In the genomic region with DNA sequence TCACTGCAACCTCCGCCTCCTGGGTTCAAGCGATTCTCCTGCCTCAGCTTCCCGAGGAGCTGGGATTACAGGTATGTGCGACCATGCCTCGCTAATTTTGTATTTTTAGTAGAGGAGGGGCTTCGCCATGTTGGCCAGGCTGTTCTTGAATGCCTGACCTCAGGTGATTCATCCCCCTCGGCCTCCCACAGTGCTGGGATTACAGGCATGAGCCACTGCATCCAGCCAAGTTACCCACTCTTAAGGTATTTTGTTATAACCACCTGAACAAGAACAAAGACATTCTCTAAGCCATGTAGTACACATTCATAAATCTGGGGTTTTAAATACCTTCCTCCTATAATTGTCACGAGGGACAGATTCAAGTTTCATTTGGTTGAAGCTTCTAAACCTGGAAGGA, we compare ENCODE assay signal across 21 cellular contexts. TPM values are rescaled to one million over a fixed set of nuclear protein-coding genes. Genes with fewer than 3 reads are reported as not detected.
"Had no signal": no experiment of that assay in that cellular context is flagged by ENCODE, and none has a peak within 500 bp of the region (broad histone marks: within the 10 kb centered on the region; RNA-seq: fewer than 3 reads in every experiment).

No MANE protein-coding gene starts in this region.

- H3K4me3 Mint-ChIP-seq: activated B cell treated with CpG ODN at 0.5 μM for 24 hours; activated CD4-positive, alpha-beta T cell treated with anti-CD3 and anti-CD28 coated beads, Interleukin-2, amount 10 ng/mL, durations not matched to agents 24 days and 14 days; activated CD8-positive, alpha-beta T cell treated with anti-CD3 and anti-CD28 coated beads, Interleukin-2, amount 10 ng/mL, durations not matched to agents 7 days and 5 days; activated naive CD4-positive, alpha-beta T cell treated with anti-CD3 and anti-CD28 coated beads, Interleukin-2, amount 50 U/mL, for 24 hours; immature natural killer cell; stimulated activated naive B cell treated with anti-CD40 and anti-IgM and Interleukin-4, amounts not matched to agents 10 μg/mL and 1 μg/mL and 100 μg/mL, for 72 hours; T-helper 1 cell treated with Interleukin-12 subunit alpha and Interleukin-12 subunit beta and Interleukin-4 antibody, amounts not matched to agents 30 μg/mL and 1 μg/mL, for 36 hours had no signal

- H3K27ac ChIP-seq: adrenal gland, body of pancreas, heart left ventricle, neutrophil, parathyroid adenoma, tibial artery, uterus had no signal

- H3K27ac Mint-ChIP-seq: activated B cell treated with CpG ODN at 0.5 μM for 24 hours; activated CD4-positive, alpha-beta T cell treated with anti-CD3 and anti-CD28 coated beads, Interleukin-2, amount 10 ng/mL, durations not matched to agents 24 days and 14 days; activated CD8-positive, alpha-beta T cell treated with anti-CD3 and anti-CD28 coated beads, Interleukin-2, amount 10 ng/mL, durations not matched to agents 7 days and 5 days; activated naive CD4-positive, alpha-beta T cell treated with anti-CD3 and anti-CD28 coated beads, Interleukin-2, amount 50 U/mL, for 24 hours; immature natural killer cell; stimulated activated naive B cell treated with anti-CD40 and anti-IgM and Interleukin-4, amounts not matched to agents 10 μg/mL and 1 μg/mL and 100 μg/mL, for 72 hours; T-helper 1 cell treated with Interleukin-12 subunit alpha and Interleukin-12 subunit beta and Interleukin-4 antibody, amounts not matched to agents 30 μg/mL and 1 μg/mL, for 36 hours had no signal

- H3K4me1 Mint-ChIP-seq: activated B cell treated with CpG ODN at 0.5 μM for 24 hours; activated naive CD4-positive, alpha-beta T cell treated with anti-CD3 and anti-CD28 coated beads, Interleukin-2, amount 50 U/mL, for 24 hours had no signal

- H3K27me3 Mint-ChIP-seq: activated B cell treated with CpG ODN at 0.5 μM for 24 hours; activated naive CD4-positive, alpha-beta T cell treated with anti-CD3 and anti-CD28 coated beads, Interleukin-2, amount 50 U/mL, for 24 hours had no signal

- H3K36me3 ChIP-seq: adrenal gland, heart left ventricle, neutrophil, tibial artery, uterus had no signal

- H3K9me3 Mint-ChIP-seq: activated B cell treated with CpG ODN at 0.5 μM for 24 hours; activated CD4-positive, alpha-beta T cell treated with anti-CD3 and anti-CD28 coated beads, Interleukin-2, amount 10 ng/mL, durations not matched to agents 24 days and 14 days; activated naive CD4-positive, alpha-beta T cell treated with anti-CD3 and anti-CD28 coated beads, Interleukin-2, amount 50 U/mL, for 24 hours; immature natural killer cell; stimulated activated naive B cell treated with anti-CD40 and anti-IgM and Interleukin-4, amounts not matched to agents 10 μg/mL and 1 μg/mL and 100 μg/mL, for 72 hours; T-helper 1 cell treated with Interleukin-12 subunit alpha and Interleukin-12 subunit beta and Interleukin-4 antibody, amounts not matched to agents 30 μg/mL and 1 μg/mL, for 36 hours had no signal

- H3K27me3 ChIP-seq: adrenal gland, body of pancreas, tibial artery, uterus had no signal

- ATAC-seq: activated CD8-positive, alpha-beta T cell treated with anti-CD3 and anti-CD28 coated beads, Interleukin-2, amount 10 ng/mL, durations not matched to agents 7 days and 5 days; body of pancreas; heart left ventricle; left lobe of liver; stimulated activated naive B cell treated with anti-CD40 and anti-IgM and Interleukin-4, amounts not matched to agents 10 μg/mL and 1 μg/mL and 100 μg/mL, for 72 hours had no signal

- H3K9me3 ChIP-seq: adrenal gland, body of pancreas, heart left ventricle, neutrophil, tibial artery, uterus had no signal

- H3K4me1 ChIP-seq: body of pancreas, heart left ventricle, parathyroid adenoma, tibial artery, uterus had no signal

- H3K36me3 Mint-ChIP-seq: activated naive CD4-positive, alpha-beta T cell treated with anti-CD3 and anti-CD28 coated beads, Interleukin-2, amount 50 U/mL, for 24 hours; immature natural killer cell; stimulated activated naive B cell treated with anti-CD40 and anti-IgM and Interleukin-4, amounts not matched to agents 10 μg/mL and 1 μg/mL and 100 μg/mL, for 72 hours had no signal

- DNase-seq: activated B cell treated with CpG ODN at 0.5 μM for 24 hours; activated CD4-positive, alpha-beta T cell treated with anti-CD3 and anti-CD28 coated beads, Interleukin-2, amount 10 ng/mL, durations not matched to agents 24 days and 14 days; activated CD8-positive, alpha-beta memory T cell treated with anti-CD3 and anti-CD28 coated beads, Interleukin-2, amount 50 U/mL, for 4 hours; activated CD8-positive, alpha-beta T cell treated with anti-CD3 and anti-CD28 coated beads, Interleukin-2, amount 10 ng/mL, durations not matched to agents 7 days and 5 days; activated effector memory CD4-positive, alpha-beta T cell treated with anti-CD3 and anti-CD28 coated beads, Interleukin-2, amount 50 U/mL, for 16 hours; activated T-cell treated with anti-CD3 and anti-CD28 coated beads, Interleukin-2, amount 50 U/mL, for 48 hours; adrenal gland; body of pancreas; effector CD8-positive, alpha-beta T cell; heart left ventricle; immature natural killer cell; stimulated activated CD4-positive, alpha-beta T cell treated with anti-CD3 and anti-CD28 coated beads, Interleukin-2, amount 100 ng/mL, for 48 hours; stimulated activated naive B cell treated with anti-CD40 and anti-IgM and Interleukin-4, amounts not matched to agents 10 μg/mL and 1 μg/mL and 100 μg/mL, for 72 hours; tibial artery; uterus had no signal

- H3K4me3 ChIP-seq: adrenal gland, body of pancreas, heart left ventricle, tibial artery, uterus had no signal

RNA-seq across cellular contexts. Expression of a gene that starts 18.4 kb away (rescaled TPM):
- total RNA-seq: activated CD4-positive, alpha-beta T cell treated with anti-CD3 and anti-CD28 coated beads, Interleukin-2, amount 10 ng/mL, durations not matched to agents 24 days and 14 days; activated CD8-positive, alpha-beta T cell treated with anti-CD3 and anti-CD28 coated beads, Interleukin-2, amount 10 ng/mL, durations not matched to agents 7 days and 5 days had no signal

RNA-seq across cellular contexts. Expression of a gene that starts 59.1 kb away (rescaled TPM):
- total RNA-seq: activated CD4-positive, alpha-beta T cell treated with anti-CD3 and anti-CD28 coated beads, Interleukin-2, amount 10 ng/mL, durations not matched to agents 24 days and 14 days; activated CD8-positive, alpha-beta T cell treated with anti-CD3 and anti-CD28 coated beads, Interleukin-2, amount 10 ng/mL, durations not matched to agents 7 days and 5 days; body of pancreas; left lobe of liver; lung microvascular endothelial cell had no signal
